In the genomic region with DNA sequence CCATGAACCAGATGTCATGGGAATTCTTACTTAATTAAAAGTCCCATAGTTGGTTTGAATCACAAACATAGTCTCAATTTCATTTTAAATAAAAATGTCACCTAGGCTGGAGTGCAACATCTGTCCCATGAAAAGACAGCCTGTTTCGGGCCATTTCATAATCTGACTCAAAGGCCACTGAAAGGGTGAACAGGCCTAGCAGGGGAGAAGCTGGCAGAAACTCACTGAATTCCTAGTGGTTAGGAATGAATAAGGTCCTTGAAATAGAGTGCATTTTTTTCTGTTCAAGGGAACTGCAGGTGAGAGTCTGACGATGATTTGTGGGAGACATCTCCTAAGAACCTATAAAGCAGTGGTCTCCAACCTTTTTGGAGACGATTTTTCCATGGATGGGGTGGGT, we compare ENCODE assay signal across 1 cellular context.
TF ChIP-seq lines count a peak whose summit lies in the region.

No MANE protein-coding gene starts in this region.

TF ChIP-seq in H1, 55 proteins besides CTCF, POLR2A, EP300 and RAD21 (continued from another document):
- TF ChIP-seq MAFK (IDR thresholded peaks at IDR 0.05; ENCODE audit: low read depth, low read length) (no peak), TEAD4 (IDR thresholded peaks at IDR 0.05; ENCODE audit: low read depth, low read length) (no peak), HDAC6 (IDR thresholded peaks at IDR 0.05; ENCODE audit: low read depth, low read length) (no peak), SAP30 (IDR thresholded peaks at IDR 0.05; ENCODE audit: insufficient read depth, insufficient replicate concordance, low read length) (no peak), SP1 (IDR thresholded peaks at IDR 0.05; ENCODE audit: low read depth, low read length) (no peak), KDM4A (IDR thresholded peaks at IDR 0.05; ENCODE audit: low read depth, low read length, severe bottlenecking) (no peak)
TF ChIP-seq in H1: peak in this region for 0.
